29 cellular contexts compared by ENCODE assay signal in the genomic region with DNA sequence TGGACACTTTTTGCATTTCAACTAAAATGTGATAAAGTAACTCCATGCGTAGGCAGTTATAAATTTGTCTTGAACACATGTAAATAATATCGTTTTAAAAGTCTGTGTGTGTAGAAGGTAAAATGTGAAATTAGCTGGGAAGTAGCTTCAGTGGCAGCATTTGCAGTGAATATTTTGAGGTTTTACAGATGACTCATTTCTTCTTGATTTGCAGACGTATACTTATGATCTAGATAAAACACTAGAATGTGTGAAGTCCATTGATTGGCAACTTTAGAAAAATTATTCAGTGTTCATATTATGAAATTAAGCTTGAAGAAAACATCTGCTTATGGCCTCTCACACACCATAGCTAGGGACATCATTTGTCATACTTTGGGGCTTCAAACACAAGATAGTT.
"Had no signal": no experiment of that assay in that cellular context is flagged by ENCODE, and none has a peak within 500 bp of the region (broad histone marks: within the 10 kb centered on the region; RNA-seq: fewer than 3 reads in every experiment).

No MANE protein-coding gene starts in this region.

- H3K4me3 ChIP-seq: ascending aorta, Peyer's patch, SJSA1 had no signal

- ATAC-seq: activated CD4-positive, CD25-positive, alpha-beta regulatory T cell treated with anti-CD3 and anti-CD28 coated beads, Interleukin-2, amount 50 U/mL, for 24 hours; activated T-cell treated with anti-CD3 and anti-CD28 coated beads, Interleukin-2, amount 50 U/mL, for 72 hours; activated T-helper 17 cell treated with anti-CD3 and anti-CD28 coated beads, Interleukin-2, amount 50 U/mL, for 72 hours; PC-3; WTC11 had no signal

- DNase-seq: activated CD4-positive, alpha-beta memory T cell treated with anti-CD3 and anti-CD28 coated beads, Interleukin-2, amount 10 ng/mL, durations not matched to agents 7 days and 5 days; activated CD4-positive, alpha-beta T cell treated with anti-CD3 and anti-CD28 coated beads for 4 hours; activated CD8-positive, alpha-beta memory T cell treated with anti-CD3 and anti-CD28 coated beads for 24 hours; activated effector memory CD4-positive, alpha-beta T cell treated with anti-CD3 and anti-CD28 coated beads, Interleukin-2, amount 50 U/mL, for 16 hours; activated naive CD4-positive, alpha-beta T cell; activated naive CD4-positive, alpha-beta T cell treated with anti-CD3 and anti-CD28 coated beads, Interleukin-2, amount 50 U/mL, for 16 hours; activated naive CD8-positive, alpha-beta T cell treated with anti-CD3 and anti-CD28 coated beads for 36 hours; activated T-cell treated with anti-CD3 and anti-CD28 coated beads, Interleukin-2, amount 50 U/mL, for 1 hour; activated T-cell treated with anti-CD3 and anti-CD28 coated beads, Interleukin-2, amount 50 U/mL, for 72 hours; amygdala; brain microvascular endothelial cell; MM.1S; MV-4-11; NCI-H1092; NCI-H1436 treated with DMSO at 0.1 percent for 48 hours; NCI-H1694 treated with DMSO at 0.1 percent for 48 hours; NCI-H2029; NCI-H345; NCI-H524 treated with DMSO at 0.1 percent for 48 hours; PC-3; Peyer's patch; RPMI8226; SHP77 treated with DMSO at 0.1 percent for 48 hours; SK-N-SH had no signal
